Comparison of ENCODE assay signal across 11 cellular contexts in the genomic region with DNA sequence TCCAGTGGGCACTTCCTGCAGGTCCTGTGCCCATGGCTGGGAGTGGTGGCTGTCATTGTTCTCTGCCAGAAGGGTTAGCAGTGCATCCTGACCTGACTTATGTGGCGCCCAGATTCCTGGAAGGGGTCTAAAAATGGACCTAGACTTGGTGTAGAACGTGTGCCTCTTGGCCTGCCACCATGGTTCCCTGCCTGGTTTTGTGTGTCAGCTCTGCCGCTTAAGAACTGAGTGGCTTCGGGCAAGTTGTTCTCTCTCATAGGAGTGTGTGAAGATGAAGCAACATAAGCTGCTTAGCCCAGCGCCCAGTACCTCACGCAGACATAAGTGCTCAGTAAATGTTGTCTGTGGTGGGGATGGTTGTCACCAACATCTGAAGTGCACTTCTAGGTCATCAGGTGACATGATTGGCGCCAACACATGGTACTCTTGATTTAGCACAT. TPM values are rescaled to one million over a fixed set of nuclear protein-coding genes. Genes with fewer than 3 reads are reported as not detected.
DNase-seq lines count a peak whose midpoint lies in the region; ATAC-seq and TF ChIP-seq lines count a peak whose summit lies in the region.
"Had no signal": no experiment of that assay in that cellular context is flagged by ENCODE, and none has a peak within 500 bp of the region (broad histone marks: within the 10 kb centered on the region; RNA-seq: fewer than 3 reads in every experiment).

No MANE protein-coding gene starts in this region.

- H3K4me1 Mint-ChIP-seq in endothelial cell (ENCODE audit: unreplicated experiment), result peaks cover 9% of the 10 kb centered on the region

- no peak for TF ChIP-seq CTCF in endothelial cell (IDR thresholded peaks at IDR 0.05; ENCODE audit: unreplicated experiment)

- H3K27me3 Mint-ChIP-seq in endothelial cell (ENCODE audit: unreplicated experiment), result peaks cover 4% of the 10 kb centered on the region

- no peaks in the 10 kb centered on the region for H3K9me3 Mint-ChIP-seq in endothelial cell (ENCODE audit: unreplicated experiment)

- ATAC-seq in esophagus mucosa, result no peak

- H3K27ac Mint-ChIP-seq in endothelial cell (ENCODE audit: unreplicated experiment), result no peak overlapping the region

- no peak overlapping the region for H3K9ac ChIP-seq in rectal smooth muscle tissue (ENCODE audit: low read length)

- H3K4me1 ChIP-seq in rectal smooth muscle tissue (ENCODE audit: control insufficient read depth, insufficient read depth, low read length), result peaks cover 19% of the 10 kb centered on the region

- peaks cover 22% of the 10 kb centered on the region for H3K36me3 Mint-ChIP-seq in endothelial cell (ENCODE audit: low read depth, unreplicated experiment)

- no peak overlapping the region for H3K4me3 ChIP-seq in rectal smooth muscle tissue (ENCODE audit: low read length)

- no peaks in the 10 kb centered on the region for H3K27me3 ChIP-seq in rectal smooth muscle tissue (ENCODE audit: control insufficient read depth, insufficient read depth, low read length)

- peak overlapping the region; percentile 76 for H3K27ac ChIP-seq in rectal smooth muscle tissue (ENCODE audit: low read depth, low read length)

- peak; percentile 91 for DNase-seq in DMS79 (lab: John Stamatoyannopoulos, UW)
- peak; percentile 64 to 69 for DNase-seq in NCI-H524 (lab: John Stamatoyannopoulos, UW)
- DNase-seq in endothelial cell (ENCODE audit: low spot score), result no peak
- DNase-seq in stimulated activated naive CD4-positive, alpha-beta T cell treated with Interleukin-2 at 50 U/mL for 16 hours (lab: John Stamatoyannopoulos, UW), result no peak
- DNase-seq in NCI-H2171 treated with DMSO at 0.1 percent for 48 hours (lab: John Stamatoyannopoulos, UW), result no peak
- DNase-seq in nucleus accumbens (lab: John Stamatoyannopoulos, UW), result no peak
- DNase-seq: GDM1, MV-4-11, substantia nigra had no signal

- peak overlapping the region; percentile 37 for H3K4me3 Mint-ChIP-seq in endothelial cell (ENCODE audit: unreplicated experiment)

- H3K36me3 ChIP-seq in rectal smooth muscle tissue (ENCODE audit: control insufficient read depth, insufficient read depth, low read length), result peaks cover 15% of the 10 kb centered on the region

RNA-seq across cellular contexts. Expression of a gene that starts 52.1 kb away (rescaled TPM):
- total RNA-seq in endothelial cell (ENCODE audit: unreplicated experiment) (46.0 TPM), esophagus mucosa (23.3 TPM)

Comparison
In these comparisons a context has a peak if more than half of its experiments do, and no peak if none do; other contexts are left out.
1. DNase-seq: peak in DMS79 (single experiment) and NCI-H524 (2 of 2); none in endothelial cell (single experiment), stimulated activated naive CD4-positive, alpha-beta T cell treated with Interleukin-2 at 50 U/mL for 16 hours (single experiment), NCI-H2171 treated with DMSO at 0.1 percent for 48 hours (single experiment) and nucleus accumbens (0 of 56).